8 cellular contexts compared by ENCODE assay signal in the genomic region with DNA sequence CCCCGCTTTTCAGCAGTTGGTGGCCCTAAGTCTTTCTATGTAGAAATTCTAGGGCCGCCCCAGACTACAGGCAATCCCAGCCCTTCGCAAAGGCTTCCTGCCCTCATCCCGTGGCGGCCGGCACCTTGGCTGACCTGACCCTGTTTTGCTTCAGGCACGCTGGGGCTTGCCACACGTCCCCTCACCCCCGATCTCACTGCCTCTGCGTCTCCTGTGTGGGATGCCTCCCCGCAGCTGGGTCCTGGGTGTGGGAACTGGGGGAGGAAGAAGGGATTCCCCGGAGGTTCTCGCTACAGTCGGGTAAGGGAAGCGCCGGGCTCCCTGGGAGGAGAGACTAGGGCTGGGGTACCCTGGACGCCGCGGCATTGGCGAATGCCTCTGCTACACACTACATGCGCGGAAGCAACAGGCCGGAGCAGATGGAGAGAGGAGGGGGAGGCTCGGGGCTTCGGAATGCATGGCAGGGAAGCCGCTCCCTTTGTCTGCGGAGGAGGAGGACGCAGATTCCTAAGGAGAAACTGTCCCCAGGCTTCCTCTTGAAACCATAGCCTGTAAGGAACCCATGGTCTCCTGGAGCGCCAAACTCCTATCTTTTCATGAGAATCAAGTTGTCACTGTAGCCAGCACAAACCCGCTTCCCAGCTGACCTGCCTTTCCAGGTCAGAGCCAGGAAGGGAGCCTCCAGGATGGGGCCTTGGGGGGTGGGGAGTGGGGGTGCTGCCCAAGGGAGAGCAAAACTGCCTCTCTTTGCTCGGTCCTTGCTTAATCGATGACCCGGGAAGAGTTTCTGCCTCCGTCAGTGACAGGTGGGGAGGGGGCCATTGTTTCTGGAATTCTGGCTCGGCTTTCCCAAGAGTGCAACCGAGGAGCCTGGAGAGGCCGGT. TPM values are rescaled to one million over a fixed set of nuclear protein-coding genes. Genes with fewer than 3 reads are reported as not detected.
DNase-seq lines count a peak whose midpoint lies in the region; ATAC-seq and TF ChIP-seq lines count a peak whose summit lies in the region.

No MANE protein-coding gene starts in this region.

- H3K27ac Mint-ChIP-seq in GM23338 (peak overlapping the region; percentile 78), endothelial cell (ENCODE audit: unreplicated experiment) (peak overlapping the region; percentile 84)

- peak overlapping the region; percentile 91 for H3K4me3 Mint-ChIP-seq in GM23338
- H3K4me3 Mint-ChIP-seq in endothelial cell (ENCODE audit: unreplicated experiment): peak overlapping the region; percentile 95

- H3K27me3 Mint-ChIP-seq in GM23338 (ENCODE audit: insufficient read depth, low read depth, poor library complexity) (peaks cover 14% of the 10 kb centered on the region), endothelial cell (ENCODE audit: unreplicated experiment) (peaks cover 10% of the 10 kb centered on the region)

- TF ChIP-seq CTCF in GM23338 (conservative IDR thresholded peaks at IDR 0.05; ENCODE audit: low read depth in 2 of 2) (no peak), endothelial cell (IDR thresholded peaks at IDR 0.05; ENCODE audit: unreplicated experiment) (peak; percentile 3), GM20000 (IDR thresholded peaks at IDR 0.05; ENCODE audit: extremely low read depth, missing control alignments) (no peak)

- no peak overlapping the region; the same call in 1 of the 2 replicates for H3K27ac ChIP-seq in GM23338 (ENCODE audit: low read depth)
- H3K27ac ChIP-seq in muscle layer of duodenum (ENCODE audit: low read length): peak overlapping the region; percentile 90

- H3K79me2 ChIP-seq in GM23338 (replicated peaks; ENCODE audit: insufficient read depth): peaks cover 21% of the 10 kb centered on the region

- H3K36me3 ChIP-seq in GM23338 (ENCODE audit: insufficient read depth) (no peaks in the 10 kb centered on the region; the same call in 1 of the 2 replicates), muscle layer of duodenum (ENCODE audit: control insufficient read depth in 1 of 2, insufficient read depth in 2 of 2, low read length in 2 of 2) (peaks cover 0 to 4% of the 10 kb centered on the region in 2 donors)

- H3K9me3 Mint-ChIP-seq in GM23338 (peaks cover 4% of the 10 kb centered on the region), endothelial cell (ENCODE audit: unreplicated experiment) (no peaks in the 10 kb centered on the region)

- peak; percentile 57 for ATAC-seq in GM23338

- H3K4me2 ChIP-seq in GM23338: peak overlapping the region; percentile 99

- H3K27me3 ChIP-seq in GM23338 (ENCODE audit: insufficient read depth) (peaks cover 6% of the 10 kb centered on the region; the same call in 1 of the 2 replicates), muscle layer of duodenum (ENCODE audit: low read depth, low read length) (no peaks in the 10 kb centered on the region)

- DNase-seq in CD1c-positive myeloid dendritic cell (ENCODE audit: extremely low spot score): peak; percentile 47
- DNase-seq in GM23338 (ENCODE audit: low spot score): peak; percentile 81
- DNase-seq in RPMI8226: peak; percentile 4
- peak; percentile 58 for DNase-seq in endothelial cell (ENCODE audit: low spot score)
- DNase-seq in GM20000 (ENCODE audit: low spot score): no peak
- no peak for DNase-seq in NCI-H128 (lab: John Stamatoyannopoulos, UW; ENCODE audit: unreplicated experiment)
- DNase-seq in AG08396 (ENCODE audit: low spot score): no peak

- peaks cover 13% of the 10 kb centered on the region for H3K4me1 ChIP-seq in GM23338 (ENCODE audit: insufficient read depth)
- H3K4me1 ChIP-seq in muscle layer of duodenum (ENCODE audit: control insufficient read depth in 1 of 2, insufficient read depth in 2 of 2, low read length in 2 of 2): peaks cover 7 to 28% of the 10 kb centered on the region in 2 donors

- no peaks in the 10 kb centered on the region; the same call in 1 of the 2 replicates for H3K9me2 ChIP-seq in GM23338 (ENCODE audit: insufficient read depth)

- no peaks in the 10 kb centered on the region for H3K9me3 ChIP-seq in muscle layer of duodenum (ENCODE audit: control insufficient read depth in 1 of 2, low read length in 2 of 2)

- peak overlapping the region; percentile 97 for H2AFZ ChIP-seq in GM23338

- H3F3A ChIP-seq in GM23338 (replicated peaks; ENCODE audit: low read depth): peaks cover 5% of the 10 kb centered on the region; the same call in 1 of the 2 replicates

- H3K4me3 ChIP-seq in GM23338 (peak overlapping the region; percentile 83), muscle layer of duodenum (ENCODE audit: low read depth in 1 of 2, low read length in 2 of 2) (peak overlapping the region; percentile 80 to 87)

- H3K36me3 Mint-ChIP-seq in GM23338 (ENCODE audit: low read depth) (peaks cover 20% of the 10 kb centered on the region), endothelial cell (ENCODE audit: low read depth, unreplicated experiment) (peaks cover 14% of the 10 kb centered on the region)

- 0 out of 2 replicates have a peak, but pooled peaks cover 7% of the 10 kb centered on the region for H4K20me1 ChIP-seq in GM23338 (replicated peaks; ENCODE audit: insufficient read depth)

- H3K4me1 Mint-ChIP-seq in GM23338 (peaks cover 35% of the 10 kb centered on the region), endothelial cell (ENCODE audit: unreplicated experiment) (peaks cover 23% of the 10 kb centered on the region)

TF ChIP-seq in GM23338, 12 proteins besides CTCF, POLR2A, EP300 and RAD21 (continues in another document):
- TF ChIP-seq, protein P1, sequence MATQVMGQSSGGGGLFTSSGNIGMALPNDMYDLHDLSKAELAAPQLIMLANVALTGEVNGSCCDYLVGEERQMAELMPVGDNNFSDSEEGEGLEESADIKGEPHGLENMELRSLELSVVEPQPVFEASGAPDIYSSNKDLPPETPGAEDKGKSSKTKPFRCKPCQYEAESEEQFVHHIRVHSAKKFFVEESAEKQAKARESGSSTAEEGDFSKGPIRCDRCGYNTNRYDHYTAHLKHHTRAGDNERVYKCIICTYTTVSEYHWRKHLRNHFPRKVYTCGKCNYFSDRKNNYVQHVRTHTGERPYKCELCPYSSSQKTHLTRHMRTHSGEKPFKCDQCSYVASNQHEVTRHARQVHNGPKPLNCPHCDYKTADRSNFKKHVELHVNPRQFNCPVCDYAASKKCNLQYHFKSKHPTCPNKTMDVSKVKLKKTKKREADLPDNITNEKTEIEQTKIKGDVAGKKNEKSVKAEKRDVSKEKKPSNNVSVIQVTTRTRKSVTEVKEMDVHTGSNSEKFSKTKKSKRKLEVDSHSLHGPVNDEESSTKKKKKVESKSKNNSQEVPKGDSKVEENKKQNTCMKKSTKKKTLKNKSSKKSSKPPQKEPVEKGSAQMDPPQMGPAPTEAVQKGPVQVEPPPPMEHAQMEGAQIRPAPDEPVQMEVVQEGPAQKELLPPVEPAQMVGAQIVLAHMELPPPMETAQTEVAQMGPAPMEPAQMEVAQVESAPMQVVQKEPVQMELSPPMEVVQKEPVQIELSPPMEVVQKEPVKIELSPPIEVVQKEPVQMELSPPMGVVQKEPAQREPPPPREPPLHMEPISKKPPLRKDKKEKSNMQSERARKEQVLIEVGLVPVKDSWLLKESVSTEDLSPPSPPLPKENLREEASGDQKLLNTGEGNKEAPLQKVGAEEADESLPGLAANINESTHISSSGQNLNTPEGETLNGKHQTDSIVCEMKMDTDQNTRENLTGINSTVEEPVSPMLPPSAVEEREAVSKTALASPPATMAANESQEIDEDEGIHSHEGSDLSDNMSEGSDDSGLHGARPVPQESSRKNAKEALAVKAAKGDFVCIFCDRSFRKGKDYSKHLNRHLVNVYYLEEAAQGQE (IDR thresholded peaks at IDR 0.05; ENCODE audit: unreplicated experiment): no peak
- TF ChIP-seq, protein P2, sequence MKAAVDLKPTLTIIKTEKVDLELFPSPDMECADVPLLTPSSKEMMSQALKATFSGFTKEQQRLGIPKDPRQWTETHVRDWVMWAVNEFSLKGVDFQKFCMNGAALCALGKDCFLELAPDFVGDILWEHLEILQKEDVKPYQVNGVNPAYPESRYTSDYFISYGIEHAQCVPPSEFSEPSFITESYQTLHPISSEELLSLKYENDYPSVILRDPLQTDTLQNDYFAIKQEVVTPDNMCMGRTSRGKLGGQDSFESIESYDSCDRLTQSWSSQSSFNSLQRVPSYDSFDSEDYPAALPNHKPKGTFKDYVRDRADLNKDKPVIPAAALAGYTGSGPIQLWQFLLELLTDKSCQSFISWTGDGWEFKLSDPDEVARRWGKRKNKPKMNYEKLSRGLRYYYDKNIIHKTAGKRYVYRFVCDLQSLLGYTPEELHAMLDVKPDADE (IDR thresholded peaks at IDR 0.05): no peak
- no peak for TF ChIP-seq ZNF114 (CRISPR knock-in tag; IDR thresholded peaks at IDR 0.05)
- no peak for TF ChIP-seq JUNB (IDR thresholded peaks at IDR 0.05; ENCODE audit: unreplicated experiment)
- TF ChIP-seq EZH2phosphoT487 (IDR thresholded peaks at IDR 0.05; ENCODE audit: unreplicated experiment): no peak
- no peak for TF ChIP-seq POLR2AphosphoS5 (IDR thresholded peaks at IDR 0.05; ENCODE audit: low read depth)
- TF ChIP-seq CREB1 (CRISPR knock-in tag; IDR thresholded peaks at IDR 0.05; ENCODE audit: low read depth): no peak
- TF ChIP-seq ZNF331 (CRISPR knock-in tag; IDR thresholded peaks at IDR 0.05; ENCODE audit: low read depth): no peak

RNA-seq across cellular contexts. Expression of a gene that starts 1.4 kb away (rescaled TPM):
- 13.8 and 14.7 TPM in 2 replicates for total RNA-seq in GM23338 (2014; rRNA removed; shearing (Covaris generic))
- polyA plus RNA-seq in GM23338 (2016; fragmentation: Nextera tagmentation; extraction: Ambion mirVana): 4.2 and 4.3 TPM in 2 replicates
- 29.4 TPM for total RNA-seq in endothelial cell (ENCODE audit: unreplicated experiment)

RNA-seq across cellular contexts. Expression of a gene that starts 30.7 kb away (rescaled TPM):
- 31.7 and 38.1 TPM in 2 replicates for total RNA-seq in GM23338 (2014; rRNA removed; shearing (Covaris generic))
- polyA plus RNA-seq in GM23338 (2016; fragmentation: Nextera tagmentation; extraction: Ambion mirVana): 18.9 and 23.0 TPM in 2 replicates
- 30.8 TPM for total RNA-seq in endothelial cell (ENCODE audit: unreplicated experiment)

RNA-seq across cellular contexts. Expression of a gene that starts 39.4 kb away (rescaled TPM):
- not detected in 2 replicates for total RNA-seq in GM23338 (2014; rRNA removed; shearing (Covaris generic))
- 0.07 TPM in 1 of 2 replicates, not detected in the other for polyA plus RNA-seq in GM23338 (2016; fragmentation: Nextera tagmentation; extraction: Ambion mirVana)
- not detected for total RNA-seq in endothelial cell (ENCODE audit: unreplicated experiment)

Comparison
In these comparisons a context has a peak if more than half of its experiments do, and no peak if none do; other contexts are left out.
1. DNase-seq: peak in CD1c-positive myeloid dendritic cell (single experiment), GM23338 (single experiment), RPMI8226 (single experiment) and endothelial cell (single experiment); none in GM20000 (single experiment), NCI-H128 (single experiment) and AG08396 (single experiment).